In genomic region chr19:34254552-34255432, GRCh38 we compare ENCODE assay signal across 8 cellular contexts. TPM values are rescaled to one million over a fixed set of nuclear protein-coding genes. Genes with fewer than 3 reads are reported as not detected.
DNase-seq lines count a peak whose midpoint lies in the region; ATAC-seq, FAIRE-seq and TF ChIP-seq lines count a peak whose summit lies in the region.

Gene GARRE1, plus strand, starts transcription at chr19:34254554. Its CDS starts 45,920 bp downstream, at chr19:34300474.

- peak; percentile 86 for ATAC-seq in CD4-positive, alpha-beta T cell (ENCODE audit: poor library complexity)
- ATAC-seq in GM19438 (IDR thresholded peaks at IDR 0.05; ENCODE audit: low read depth, unreplicated experiment) (peak; percentile 90), HG03457 (IDR thresholded peaks at IDR 0.05; ENCODE audit: unreplicated experiment) (peak; percentile 78), sciatic nerve (peak; percentile 21)

- no peaks in the 10 kb centered on the region for H3K9me3 Mint-ChIP-seq in CD4-positive, alpha-beta T cell
- H3K9me3 Mint-ChIP-seq in astrocyte (ENCODE audit: unreplicated experiment), result no peaks in the 10 kb centered on the region

- H3F3A ChIP-seq in SK-N-SH (replicated peaks; ENCODE audit: insufficient read depth), result peaks cover 13% of the 10 kb centered on the region

- no peaks in the 10 kb centered on the region for H3K27me3 ChIP-seq in CD4-positive, alpha-beta T cell (ENCODE audit: control insufficient read depth, insufficient read depth, low read length)
- H3K27me3 ChIP-seq in SK-N-SH (ENCODE audit: insufficient read depth) (no peaks in the 10 kb centered on the region), astrocyte (ENCODE audit: insufficient read depth, low read length) (no peaks in the 10 kb centered on the region), hepatocyte (no peaks in the 10 kb centered on the region)

- peak in 8 of 10 experiments; percentile 3 to 88 (median 58) for DNase-seq in CD4-positive, alpha-beta T cell
- DNase-seq in SK-N-SH (peak; percentile 93), astrocyte (ENCODE audit: low read depth) (no peak), hepatocyte (ENCODE audit: low spot score) (peak; percentile 75), sciatic nerve (ENCODE audit: low spot score) (peak; percentile 67), NCI-H446 (lab: John Stamatoyannopoulos, UW) (no peak)

- TF ChIP-seq CTCF in CD4-positive, alpha-beta T cell (IDR thresholded peaks at IDR 0.05), result no peak
- TF ChIP-seq CTCF in SK-N-SH (IDR thresholded peaks at IDR 0.05) (no peak), astrocyte (IDR thresholded peaks at IDR 0.05; ENCODE audit: insufficient read depth, low read depth, low read length) (no peak), hepatocyte (IDR thresholded peaks at IDR 0.05; ENCODE audit: poor library complexity) (no peak)

- peak within 1 kb of the TSS; percentile 92 for H3K9ac ChIP-seq in SK-N-SH
- H3K9ac ChIP-seq in astrocyte (ENCODE audit: low read length), result peak within 1 kb of the TSS; percentile 90

- no peaks in the 10 kb centered on the region for H3K27me3 Mint-ChIP-seq in CD4-positive, alpha-beta T cell
- no peaks in the 10 kb centered on the region for H3K27me3 Mint-ChIP-seq in astrocyte (ENCODE audit: low read depth, unreplicated experiment)

- under 1% methylated on average over 32 of the region's 112 CpGs for WGBS in SK-N-SH (ENCODE audit: low lambda C conversion rate)
- under 1% methylated on average over 24 of the region's 112 CpGs for WGBS in hepatocyte (ENCODE audit: low lambda C conversion rate, missing lambda C conversion rate)

- H2AFZ ChIP-seq in SK-N-SH (ENCODE audit: low read depth) (peak within 1 kb of the TSS; percentile 94), astrocyte (ENCODE audit: low read depth, low read length) (peak within 1 kb of the TSS; percentile 72), hepatocyte (peak within 1 kb of the TSS; percentile 54)

- peaks cover 21% of the 10 kb centered on the region for H3K36me3 Mint-ChIP-seq in CD4-positive, alpha-beta T cell (ENCODE audit: low read depth)
- no peaks in the 10 kb centered on the region for H3K36me3 Mint-ChIP-seq in astrocyte (ENCODE audit: low read depth, unreplicated experiment)

- TF ChIP-seq EP300 in SK-N-SH (IDR thresholded peaks at IDR 0.05; ENCODE audit: borderline replicate concordance in 1 of 2, low read depth in 1 of 2, low read length in 1 of 2), result no peak

- H3K4me3 Mint-ChIP-seq in CD4-positive, alpha-beta T cell, result peak within 1 kb of the TSS; percentile 98
- H3K4me3 Mint-ChIP-seq in astrocyte (ENCODE audit: unreplicated experiment), result peak within 1 kb of the TSS; percentile 94

- H3K4me1 ChIP-seq in SK-N-SH (ENCODE audit: control insufficient read depth in 1 of 2, insufficient read depth in 2 of 2, low read depth in 1 of 2, low read length in 1 of 2) (peaks cover 2 to 23% of the 10 kb centered on the region in 2 experiments; a peak in 2 of 4 replicates), astrocyte (ENCODE audit: insufficient read depth, low read length) (peaks cover 14% of the 10 kb centered on the region), hepatocyte (ENCODE audit: insufficient read depth) (peaks cover 11% of the 10 kb centered on the region)

- no peak for TF ChIP-seq RAD21 in SK-N-SH (IDR thresholded peaks at IDR 0.05; ENCODE audit: low read length)

- H3K27ac ChIP-seq in CD4-positive, alpha-beta T cell (ENCODE audit: low read depth, low read length), result peak within 1 kb of the TSS; percentile 83
- H3K27ac ChIP-seq in SK-N-SH (ENCODE audit: low read depth in 2 of 2, low read length in 1 of 2), result peak within 1 kb of the TSS; percentile 73 to 80
- H3K27ac ChIP-seq in astrocyte (ENCODE audit: low read depth, low read length), result peak within 1 kb of the TSS; percentile 85
- H3K27ac ChIP-seq in hepatocyte, result peak within 1 kb of the TSS; percentile 97

- H3K36me3 ChIP-seq in SK-N-SH (replicated peaks in 1 of 2; ENCODE audit: control insufficient read depth in 1 of 2, insufficient read depth in 2 of 2, low read length in 1 of 2) (peaks cover 0 to 8% of the 10 kb centered on the region in 2 experiments), astrocyte (ENCODE audit: insufficient read depth, low read length) (no peaks in the 10 kb centered on the region), hepatocyte (replicated peaks; ENCODE audit: insufficient read depth, low read depth) (no peaks in the 10 kb centered on the region)

- H3K9me2 ChIP-seq in SK-N-SH (no peaks in the 10 kb centered on the region), hepatocyte (replicated peaks; ENCODE audit: insufficient read depth) (no peaks in the 10 kb centered on the region)

- peaks cover 52% of the 10 kb centered on the region for H3K4me1 Mint-ChIP-seq in CD4-positive, alpha-beta T cell (ENCODE audit: low read depth)
- H3K4me1 Mint-ChIP-seq in astrocyte (ENCODE audit: low read depth, unreplicated experiment), result peaks cover 2% of the 10 kb centered on the region

- H3K9me3 ChIP-seq in CD4-positive, alpha-beta T cell (ENCODE audit: control insufficient read depth, low read length), result no peaks in the 10 kb centered on the region
- H3K9me3 ChIP-seq in SK-N-SH (no peaks in the 10 kb centered on the region), astrocyte (ENCODE audit: insufficient read depth, low read depth, low read length) (no peaks in the 10 kb centered on the region), hepatocyte (ENCODE audit: low read depth) (no peaks in the 10 kb centered on the region)

- peak within 1 kb of the TSS; percentile 89 for H3K4me2 ChIP-seq in SK-N-SH
- H3K4me2 ChIP-seq in astrocyte (ENCODE audit: low read length), result peak within 1 kb of the TSS; percentile 96
- peak within 1 kb of the TSS; percentile 89 for H3K4me2 ChIP-seq in hepatocyte

- CTCF ChIA-PET in CD4-positive, alpha-beta T cell (lab: Charles Lee), result interaction anchor here (1.4 kb wide), 1 partner anchor 14 kb away, joined by 5 read pairs; no protein-coding TSS in a partner anchor
- CTCF ChIA-PET in SK-N-SH (lab: Yijun Ruan, JAX), result no interaction called here

- no peak for FAIRE-seq in astrocyte (lab: Jason Lieb, UNC)

- intact Hi-C loops in CD4-positive, alpha-beta T cell (cut with DNase I, micrococcal nuclease), result loop anchor here (1.0 to 5.0 kb wide), 4 partner anchors 13 to 82 kb away; no protein-coding TSS in a partner anchor
- intact Hi-C loops in sciatic nerve (cut with DNase I), result no loop called here

- peak within 1 kb of the TSS; percentile 94 for H3K27ac Mint-ChIP-seq in CD4-positive, alpha-beta T cell
- H3K27ac Mint-ChIP-seq in astrocyte (ENCODE audit: unreplicated experiment), result peak within 1 kb of the TSS; percentile 67

- POLR2A ChIA-PET in CD4-positive, alpha-beta T cell (lab: Charles Lee), result interaction anchor here (0.7 to 2.8 kb wide), 3 partner anchors 15 to 82 kb away, joined by 3 to 30 read pairs (median 3); partner anchors contain the start of gene LSM14A
- POLR2A ChIA-PET in SK-N-SH (lab: Yijun Ruan, JAX), result no interaction called here

- H3K4me3 ChIP-seq in SK-N-SH (ENCODE audit: low read depth in 2 of 2, low read length in 1 of 2), result peak within 1 kb of the TSS; percentile 65 to 90
- H3K4me3 ChIP-seq in astrocyte (ENCODE audit: insufficient read depth, low read depth, low read length), result peak within 1 kb of the TSS; percentile 84
- peak within 1 kb of the TSS; percentile 69 for H3K4me3 ChIP-seq in hepatocyte

- H3K79me2 ChIP-seq in SK-N-SH (ENCODE audit: insufficient read depth) (peaks cover 49% of the 10 kb centered on the region), astrocyte (ENCODE audit: insufficient read depth, low read length) (peaks cover 50% of the 10 kb centered on the region), hepatocyte (peaks cover 48% of the 10 kb centered on the region)

- H4K20me1 ChIP-seq in SK-N-SH (ENCODE audit: insufficient read depth), result no peaks in the 10 kb centered on the region; the same call in 1 of the 2 replicates
- H4K20me1 ChIP-seq in astrocyte (ENCODE audit: insufficient read depth, low read length), result no peaks in the 10 kb centered on the region
- H4K20me1 ChIP-seq in hepatocyte (ENCODE audit: insufficient read depth, poor library complexity, severe bottlenecking), result no peaks in the 10 kb centered on the region

TF ChIP-seq in SK-N-SH, 30 proteins besides CTCF, POLR2A, EP300 and RAD21 (continues in another document):
- no peak for TF ChIP-seq TEAD4 (IDR thresholded peaks at IDR 0.05; ENCODE audit: borderline replicate concordance, insufficient read depth)
- TF ChIP-seq ELF1 (IDR thresholded peaks at IDR 0.05), result no peak
- TF ChIP-seq MEF2A (IDR thresholded peaks at IDR 0.05; ENCODE audit: borderline replicate concordance, low read depth), result no peak
- TF ChIP-seq USF2 (IDR thresholded peaks at IDR 0.05; ENCODE audit: borderline replicate concordance, low read depth, low read length), result no peak
- TF ChIP-seq RXRA (IDR thresholded peaks at IDR 0.05; ENCODE audit: borderline replicate concordance, low read depth), result no peak
- TF ChIP-seq MXI1 (IDR thresholded peaks at IDR 0.05; ENCODE audit: low read depth, low read length), result peak; percentile 85
- TF ChIP-seq, protein P1, sequence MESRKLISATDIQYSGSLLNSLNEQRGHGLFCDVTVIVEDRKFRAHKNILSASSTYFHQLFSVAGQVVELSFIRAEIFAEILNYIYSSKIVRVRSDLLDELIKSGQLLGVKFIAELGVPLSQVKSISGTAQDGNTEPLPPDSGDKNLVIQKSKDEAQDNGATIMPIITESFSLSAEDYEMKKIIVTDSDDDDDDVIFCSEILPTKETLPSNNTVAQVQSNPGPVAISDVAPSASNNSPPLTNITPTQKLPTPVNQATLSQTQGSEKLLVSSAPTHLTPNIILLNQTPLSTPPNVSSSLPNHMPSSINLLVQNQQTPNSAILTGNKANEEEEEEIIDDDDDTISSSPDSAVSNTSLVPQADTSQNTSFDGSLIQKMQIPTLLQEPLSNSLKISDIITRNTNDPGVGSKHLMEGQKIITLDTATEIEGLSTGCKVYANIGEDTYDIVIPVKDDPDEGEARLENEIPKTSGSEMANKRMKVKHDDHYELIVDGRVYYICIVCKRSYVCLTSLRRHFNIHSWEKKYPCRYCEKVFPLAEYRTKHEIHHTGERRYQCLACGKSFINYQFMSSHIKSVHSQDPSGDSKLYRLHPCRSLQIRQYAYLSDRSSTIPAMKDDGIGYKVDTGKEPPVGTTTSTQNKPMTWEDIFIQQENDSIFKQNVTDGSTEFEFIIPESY (IDR thresholded peaks at IDR 0.05; ENCODE audit: borderline replicate concordance, low read depth), result no peak

RNA-seq across cellular contexts. Expression of gene GARRE1, which starts in this region (rescaled TPM):
- total RNA-seq in CD4-positive, alpha-beta T cell, result 10 to 100 TPM; 69.7 to 72.0 TPM
- 9.7 and 10.9 TPM in 2 replicates for polyA plus RNA-seq in SK-N-SH (2012; rRNA removed)
- polyA plus RNA-seq in SK-N-SH (2012; cell fraction: cytosol; rRNA removed), result 6.3 and 7.8 TPM in 2 replicates
- 13.0 and 15.5 TPM in 2 replicates for polyA plus RNA-seq in SK-N-SH (2012; cell fraction: nucleus; rRNA removed)
- total RNA-seq in astrocyte, result 20.1 and 23.8 TPM in 2 replicates
- total RNA-seq in hepatocyte, result 15.4 and 16.3 TPM in 2 replicates
- 9.0 and 10.2 TPM in 2 replicates for polyA plus RNA-seq in hepatocyte
- total RNA-seq in sciatic nerve, result 59.9 TPM

Comparison
In these comparisons a context has a peak if more than half of its experiments do, and no peak if none do; other contexts are left out.
1. ATAC-seq: peak in every context shown above with its lines; median percentile 90 in GM19438; 86 in CD4-positive, alpha-beta T cell; 78 in HG03457; 21 in sciatic nerve.
2. DNase-seq: peak in CD4-positive, alpha-beta T cell (8 of 10), SK-N-SH (single experiment), hepatocyte (single experiment) and sciatic nerve (single experiment); none in astrocyte (single experiment) and NCI-H446 (0 of 2).
3. Peak in every context shown above with its lines, with median percentiles within 50 percentile points of each other: H3K27ac ChIP-seq, H2AFZ ChIP-seq, H3K4me2 ChIP-seq and H3K4me3 ChIP-seq.